Comparison of ENCODE assay signal across 1 cellular context in genomic region chr1:204516180-204516879, GRCh38.
A peak's percentile ranks its signal among the peaks of the same experiment; 100 is the strongest.
TF ChIP-seq lines count a peak whose summit lies in the region.

TSS of gene MDM4 (plus strand) at chr1:204516406. CDS start at chr1:204525519, 9,113 bp downstream.

TF ChIP-seq in HepG2, 621 proteins besides CTCF, POLR2A, EP300 and RAD21 (continued from another document and continues in another):
- 0 out of 2 replicates have a peak, but pooled peaks have one; percentile 9 for TF ChIP-seq ZNF644 (CRISPR knock-in tag; IDR thresholded peaks at IDR 0.05; ENCODE audit: low read depth)
- TF ChIP-seq LRRFIP1 (CRISPR knock-in tag; conservative IDR thresholded peaks at IDR 0.05), result no peak
- peak; percentile 74 for TF ChIP-seq KDM6A (CRISPR knock-in tag; IDR thresholded peaks at IDR 0.05; ENCODE audit: low read depth)
- TF ChIP-seq, protein P1, sequence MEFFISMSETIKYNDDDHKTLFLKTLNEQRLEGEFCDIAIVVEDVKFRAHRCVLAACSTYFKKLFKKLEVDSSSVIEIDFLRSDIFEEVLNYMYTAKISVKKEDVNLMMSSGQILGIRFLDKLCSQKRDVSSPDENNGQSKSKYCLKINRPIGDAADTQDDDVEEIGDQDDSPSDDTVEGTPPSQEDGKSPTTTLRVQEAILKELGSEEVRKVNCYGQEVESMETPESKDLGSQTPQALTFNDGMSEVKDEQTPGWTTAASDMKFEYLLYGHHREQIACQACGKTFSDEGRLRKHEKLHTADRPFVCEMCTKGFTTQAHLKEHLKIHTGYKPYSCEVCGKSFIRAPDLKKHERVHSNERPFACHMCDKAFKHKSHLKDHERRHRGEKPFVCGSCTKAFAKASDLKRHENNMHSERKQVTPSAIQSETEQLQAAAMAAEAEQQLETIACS (CRISPR knock-in tag; IDR thresholded peaks at IDR 0.05), result no peak
- peak; percentile 72; the same call in 1 of the 2 replicates for TF ChIP-seq ZBTB10 (CRISPR knock-in tag; IDR thresholded peaks at IDR 0.05; ENCODE audit: borderline replicate concordance)
- TF ChIP-seq LCORL (IDR thresholded peaks at IDR 0.05), result peak; percentile 58
- TF ChIP-seq LCORL (CRISPR knock-in tag; IDR thresholded peaks at IDR 0.05), result peak; percentile 62
- TF ChIP-seq NFE2L2 (IDR thresholded peaks at IDR 0.05; ENCODE audit: low read length), result no peak
- peak; percentile 93; the same call in 1 of the 2 replicates for TF ChIP-seq ZNF44 (CRISPR knock-in tag; IDR thresholded peaks at IDR 0.05)
- TF ChIP-seq ZNF224 (CRISPR knock-in tag; IDR thresholded peaks at IDR 0.05), result no peak
- TF ChIP-seq SMAD1 (CRISPR knock-in tag; IDR thresholded peaks at IDR 0.05; ENCODE audit: borderline replicate concordance, low read depth), result peak; percentile 52; the same call in 1 of the 2 replicates
- TF ChIP-seq ZNF619 (CRISPR knock-in tag; IDR thresholded peaks at IDR 0.05), result peak; percentile 46; the same call in 1 of the 2 replicates
- TF ChIP-seq ZNF510 (CRISPR knock-in tag; IDR thresholded peaks at IDR 0.05; ENCODE audit: low read depth), result no peak
- TF ChIP-seq TBX2 (CRISPR knock-in tag; IDR thresholded peaks at IDR 0.05; ENCODE audit: borderline replicate concordance), result peak; percentile 88
- no peak for TF ChIP-seq ZNF557 (CRISPR knock-in tag; IDR thresholded peaks at IDR 0.05)
- peak; percentile 66; the same call in 1 of the 2 replicates for TF ChIP-seq AHR (CRISPR knock-in tag; IDR thresholded peaks at IDR 0.05)
- peak; percentile 82 for TF ChIP-seq CBX1 (IDR thresholded peaks at IDR 0.05; ENCODE audit: low read depth)
- 0 out of 2 replicates have a peak, but pooled peaks have one; percentile 59 for TF ChIP-seq ZNF660 (CRISPR knock-in tag; IDR thresholded peaks at IDR 0.05; ENCODE audit: borderline replicate concordance, low read depth)
- TF ChIP-seq MATR3 (CRISPR knock-in tag; IDR thresholded peaks at IDR 0.05), result no peak
- peak; percentile 74; the same call in 1 of the 2 replicates for TF ChIP-seq REL (CRISPR knock-in tag; conservative IDR thresholded peaks at IDR 0.05)
- peak; percentile 71; the same call in 1 of the 2 replicates for TF ChIP-seq ZNF317 (CRISPR knock-in tag; IDR thresholded peaks at IDR 0.05)
- TF ChIP-seq, protein P2, sequence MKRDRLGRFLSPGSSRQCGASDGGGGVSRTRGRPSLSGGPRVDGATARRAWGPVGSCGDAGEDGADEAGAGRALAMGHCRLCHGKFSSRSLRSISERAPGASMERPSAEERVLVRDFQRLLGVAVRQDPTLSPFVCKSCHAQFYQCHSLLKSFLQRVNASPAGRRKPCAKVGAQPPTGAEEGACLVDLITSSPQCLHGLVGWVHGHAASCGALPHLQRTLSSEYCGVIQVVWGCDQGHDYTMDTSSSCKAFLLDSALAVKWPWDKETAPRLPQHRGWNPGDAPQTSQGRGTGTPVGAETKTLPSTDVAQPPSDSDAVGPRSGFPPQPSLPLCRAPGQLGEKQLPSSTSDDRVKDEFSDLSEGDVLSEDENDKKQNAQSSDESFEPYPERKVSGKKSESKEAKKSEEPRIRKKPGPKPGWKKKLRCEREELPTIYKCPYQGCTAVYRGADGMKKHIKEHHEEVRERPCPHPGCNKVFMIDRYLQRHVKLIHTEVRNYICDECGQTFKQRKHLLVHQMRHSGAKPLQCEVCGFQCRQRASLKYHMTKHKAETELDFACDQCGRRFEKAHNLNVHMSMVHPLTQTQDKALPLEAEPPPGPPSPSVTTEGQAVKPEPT (CRISPR knock-in tag; IDR thresholded peaks at IDR 0.05; ENCODE audit: low read depth), result peak; percentile 94; the same call in 1 of the 2 replicates
- no peak for TF ChIP-seq SMAD9 (CRISPR knock-in tag; IDR thresholded peaks at IDR 0.05)
- TF ChIP-seq ZNF773 (CRISPR knock-in tag; IDR thresholded peaks at IDR 0.05; ENCODE audit: borderline replicate concordance), result no peak
- TF ChIP-seq ZNF598 (CRISPR knock-in tag; IDR thresholded peaks at IDR 0.05; ENCODE audit: borderline replicate concordance), result no peak
- TF ChIP-seq ZNF496 (CRISPR knock-in tag; IDR thresholded peaks at IDR 0.05; ENCODE audit: insufficient replicate concordance), result no peak
- TF ChIP-seq, protein P3, sequence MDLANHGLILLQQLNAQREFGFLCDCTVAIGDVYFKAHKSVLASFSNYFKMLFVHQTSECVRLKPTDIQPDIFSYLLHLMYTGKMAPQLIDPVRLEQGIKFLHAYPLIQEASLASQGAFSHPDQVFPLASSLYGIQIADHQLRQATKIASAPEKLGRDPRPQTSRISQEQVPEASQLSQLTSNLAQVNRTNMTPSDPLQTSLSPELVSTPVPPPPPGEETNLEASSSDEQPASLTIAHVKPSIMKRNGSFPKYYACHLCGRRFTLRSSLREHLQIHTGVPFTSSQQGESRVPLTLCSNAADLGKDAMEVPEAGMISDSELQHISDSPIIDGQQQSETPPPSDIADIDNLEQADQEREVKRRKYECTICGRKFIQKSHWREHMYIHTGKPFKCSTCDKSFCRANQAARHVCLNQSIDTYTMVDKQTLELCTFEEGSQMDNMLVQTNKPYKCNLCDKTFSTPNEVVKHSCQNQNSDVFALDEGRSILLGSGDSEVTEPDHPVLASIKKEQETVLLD (CRISPR knock-in tag; IDR thresholded peaks at IDR 0.05; ENCODE audit: low read depth), result peak; percentile 90
- TF ChIP-seq THRA (CRISPR knock-in tag; IDR thresholded peaks at IDR 0.05; ENCODE audit: borderline replicate concordance), result peak; percentile 47; the same call in 1 of the 2 replicates
- no peak for TF ChIP-seq BRCA1 (CRISPR knock-in tag; IDR thresholded peaks at IDR 0.05)
- no peak for TF ChIP-seq SMC3 (IDR thresholded peaks at IDR 0.05; ENCODE audit: low read length)
- no peak for TF ChIP-seq ZNF101 (CRISPR knock-in tag; IDR thresholded peaks at IDR 0.05; ENCODE audit: borderline replicate concordance, low read depth)
- peak; percentile 95 for TF ChIP-seq RBFOX2 (IDR thresholded peaks at IDR 0.05; ENCODE audit: low read depth, low read length)
- peak; percentile 86 for TF ChIP-seq ZNF543 (CRISPR knock-in tag; IDR thresholded peaks at IDR 0.05)
- TF ChIP-seq, protein P4, sequence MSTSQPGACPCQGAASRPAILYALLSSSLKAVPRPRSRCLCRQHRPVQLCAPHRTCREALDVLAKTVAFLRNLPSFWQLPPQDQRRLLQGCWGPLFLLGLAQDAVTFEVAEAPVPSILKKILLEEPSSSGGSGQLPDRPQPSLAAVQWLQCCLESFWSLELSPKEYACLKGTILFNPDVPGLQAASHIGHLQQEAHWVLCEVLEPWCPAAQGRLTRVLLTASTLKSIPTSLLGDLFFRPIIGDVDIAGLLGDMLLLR (CRISPR knock-in tag; IDR thresholded peaks at IDR 0.05), result peak; percentile 83
- TF ChIP-seq ZNF672 (CRISPR knock-in tag; IDR thresholded peaks at IDR 0.05), result 0 out of 2 replicates have a peak, but pooled peaks have one; percentile 34
- peak; percentile 44; the same call in 1 of the 2 replicates for TF ChIP-seq NCOR1 (IDR thresholded peaks at IDR 0.05; ENCODE audit: borderline replicate concordance, low read length)
- TF ChIP-seq ZNF414 (CRISPR knock-in tag; IDR thresholded peaks at IDR 0.05), result 0 out of 2 replicates have a peak, but pooled peaks have one; percentile 43
- TF ChIP-seq MED8 (CRISPR knock-in tag; IDR thresholded peaks at IDR 0.05; ENCODE audit: insufficient replicate concordance), result peak; percentile 90
- TF ChIP-seq ZFP36 (IDR thresholded peaks at IDR 0.05; ENCODE audit: borderline replicate concordance, low read depth, low read length, partially characterized antibody), result no peak
- peak; percentile 92 for TF ChIP-seq GATAD1 (CRISPR knock-in tag; IDR thresholded peaks at IDR 0.05)
- TF ChIP-seq, protein P5, sequence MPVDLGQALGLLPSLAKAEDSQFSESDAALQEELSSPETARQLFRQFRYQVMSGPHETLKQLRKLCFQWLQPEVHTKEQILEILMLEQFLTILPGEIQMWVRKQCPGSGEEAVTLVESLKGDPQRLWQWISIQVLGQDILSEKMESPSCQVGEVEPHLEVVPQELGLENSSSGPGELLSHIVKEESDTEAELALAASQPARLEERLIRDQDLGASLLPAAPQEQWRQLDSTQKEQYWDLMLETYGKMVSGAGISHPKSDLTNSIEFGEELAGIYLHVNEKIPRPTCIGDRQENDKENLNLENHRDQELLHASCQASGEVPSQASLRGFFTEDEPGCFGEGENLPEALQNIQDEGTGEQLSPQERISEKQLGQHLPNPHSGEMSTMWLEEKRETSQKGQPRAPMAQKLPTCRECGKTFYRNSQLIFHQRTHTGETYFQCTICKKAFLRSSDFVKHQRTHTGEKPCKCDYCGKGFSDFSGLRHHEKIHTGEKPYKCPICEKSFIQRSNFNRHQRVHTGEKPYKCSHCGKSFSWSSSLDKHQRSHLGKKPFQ (CRISPR knock-in tag; IDR thresholded peaks at IDR 0.05; ENCODE audit: insufficient replicate concordance), result no peak
- no peak for TF ChIP-seq NFE2 (CRISPR knock-in tag; IDR thresholded peaks at IDR 0.05)
- TF ChIP-seq ZSCAN29 (CRISPR knock-in tag; conservative IDR thresholded peaks at IDR 0.05), result peak; percentile 92
- TF ChIP-seq, protein P6, sequence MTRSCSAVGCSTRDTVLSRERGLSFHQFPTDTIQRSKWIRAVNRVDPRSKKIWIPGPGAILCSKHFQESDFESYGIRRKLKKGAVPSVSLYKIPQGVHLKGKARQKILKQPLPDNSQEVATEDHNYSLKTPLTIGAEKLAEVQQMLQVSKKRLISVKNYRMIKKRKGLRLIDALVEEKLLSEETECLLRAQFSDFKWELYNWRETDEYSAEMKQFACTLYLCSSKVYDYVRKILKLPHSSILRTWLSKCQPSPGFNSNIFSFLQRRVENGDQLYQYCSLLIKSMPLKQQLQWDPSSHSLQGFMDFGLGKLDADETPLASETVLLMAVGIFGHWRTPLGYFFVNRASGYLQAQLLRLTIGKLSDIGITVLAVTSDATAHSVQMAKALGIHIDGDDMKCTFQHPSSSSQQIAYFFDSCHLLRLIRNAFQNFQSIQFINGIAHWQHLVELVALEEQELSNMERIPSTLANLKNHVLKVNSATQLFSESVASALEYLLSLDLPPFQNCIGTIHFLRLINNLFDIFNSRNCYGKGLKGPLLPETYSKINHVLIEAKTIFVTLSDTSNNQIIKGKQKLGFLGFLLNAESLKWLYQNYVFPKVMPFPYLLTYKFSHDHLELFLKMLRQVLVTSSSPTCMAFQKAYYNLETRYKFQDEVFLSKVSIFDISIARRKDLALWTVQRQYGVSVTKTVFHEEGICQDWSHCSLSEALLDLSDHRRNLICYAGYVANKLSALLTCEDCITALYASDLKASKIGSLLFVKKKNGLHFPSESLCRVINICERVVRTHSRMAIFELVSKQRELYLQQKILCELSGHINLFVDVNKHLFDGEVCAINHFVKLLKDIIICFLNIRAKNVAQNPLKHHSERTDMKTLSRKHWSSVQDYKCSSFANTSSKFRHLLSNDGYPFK (CRISPR knock-in tag; IDR thresholded peaks at IDR 0.05; ENCODE audit: borderline replicate concordance), result peak; percentile 97
- peak; percentile 82 for TF ChIP-seq ARNTL (CRISPR knock-in tag; IDR thresholded peaks at IDR 0.05)
- peak; percentile 85; the same call in 1 of the 2 replicates for TF ChIP-seq ZNF841 (CRISPR knock-in tag; IDR thresholded peaks at IDR 0.05; ENCODE audit: borderline replicate concordance)
- TF ChIP-seq HDAC6 (IDR thresholded peaks at IDR 0.05; ENCODE audit: low read depth, low read length), result no peak
- peak; percentile 98 for TF ChIP-seq HNRNPK (IDR thresholded peaks at IDR 0.05; ENCODE audit: low read depth, low read length, poor library complexity, severe bottlenecking)
- peak; percentile 87 for TF ChIP-seq ZNF788 (CRISPR knock-in tag; IDR thresholded peaks at IDR 0.05; ENCODE audit: borderline replicate concordance)
- TF ChIP-seq ZNF850 (CRISPR knock-in tag; conservative IDR thresholded peaks at IDR 0.05), result no peak
